10 cellular contexts compared by ENCODE assay signal in genomic region chr5:1526681-1527131, GRCh38. TPM values are rescaled to one million over a fixed set of nuclear protein-coding genes. Genes with fewer than 3 reads are reported as not detected.
DNase-seq lines count a peak whose midpoint lies in the region; ATAC-seq and TF ChIP-seq lines count a peak whose summit lies in the region.
"Had no signal": no experiment of that assay in that cellular context is flagged by ENCODE, and none has a peak within 500 bp of the region (broad histone marks: within the 10 kb centered on the region; RNA-seq: fewer than 3 reads in every experiment).

No MANE protein-coding gene starts in this region.

- H3K36me3 ChIP-seq in OCI-LY7 (ENCODE audit: insufficient read depth, low read length) (peaks cover 1% of the 10 kb centered on the region; the same call in 1 of the 2 replicates), sigmoid colon (no peaks in the 10 kb centered on the region)

- no peak for TF ChIP-seq CTCF in OCI-LY7 (conservative IDR thresholded peaks at IDR 0.05; ENCODE audit: low read length)
- no peak for TF ChIP-seq CTCF in sigmoid colon (IDR thresholded peaks at IDR 0.05)
- TF ChIP-seq CTCF in progenitor cell of endocrine pancreas (IDR thresholded peaks at IDR 0.05; ENCODE audit: unreplicated experiment) = no peak

- no peak for TF ChIP-seq POLR2A in sigmoid colon (IDR thresholded peaks at IDR 0.05)

- peak overlapping the region; percentile 38; the same call in 1 of the 2 replicates for H2AFZ ChIP-seq in OCI-LY7 (ENCODE audit: low read length)

- no peaks in the 10 kb centered on the region for H3K9me2 ChIP-seq in OCI-LY7 (ENCODE audit: insufficient read depth, low read length)

- intact Hi-C loops in OCI-LY7 (cut with micrococcal nuclease; ENCODE audit: unreplicated experiment) = loop anchor here (5.0 to 10.0 kb wide), 2 partner anchors 212 to 271 kb away; partner anchors contain the start of gene MRPL36
- intact Hi-C loops in sigmoid colon (cut with DNase I) = loop anchor here (10.0 kb wide), 1 partner anchor 182 kb away; the partner anchor contains the start of gene CLPTM1L

- H3K27ac ChIP-seq in OCI-LY7 (ENCODE audit: low read depth, low read length, poor library complexity, severe bottlenecking) (peak overlapping the region; percentile 87), sigmoid colon (no peak overlapping the region)

- no peak overlapping the region for H3K4me3 Mint-ChIP-seq in progenitor cell of endocrine pancreas (ENCODE audit: low read depth)
- H3K4me3 Mint-ChIP-seq: mesothelial cell of epicardium had no signal

- POLR2A ChIA-PET in OCI-LY7 (lab: Charles Lee) = interaction anchor here (0.7 to 2.9 kb wide), 4 partner anchors 9 to 359 kb away, joined by 3 to 20 read pairs (median 6); no protein-coding TSS in a partner anchor

- TF ChIP-seq EP300 in sigmoid colon (IDR thresholded peaks at IDR 0.05) = no peak

- peak; percentile 6 for DNase-seq in D341Med (ENCODE audit: low spot score)
- DNase-seq in OCI-LY7 (ENCODE audit: low spot score) = peak; percentile 32
- DNase-seq in germinal center (ENCODE audit: low spot score) = peak; percentile 44
- peak; percentile 46 for DNase-seq in sigmoid colon
- no peak for DNase-seq in progenitor cell of endocrine pancreas (ENCODE audit: low spot score, unreplicated experiment)
- no peak for DNase-seq in NCI-H187 (lab: John Stamatoyannopoulos, UW)
- no peak for DNase-seq in NCI-H128 (lab: John Stamatoyannopoulos, UW; ENCODE audit: unreplicated experiment)
- DNase-seq: amygdala had no signal

- no peaks in the 10 kb centered on the region for H3K27me3 ChIP-seq in sigmoid colon

- H3K27me3 Mint-ChIP-seq in progenitor cell of endocrine pancreas = peaks cover 10% of the 10 kb centered on the region

- peaks cover 6% of the 10 kb centered on the region; the same call in 1 of the 2 replicates for H3K9me3 ChIP-seq in OCI-LY7 (ENCODE audit: low read length)
- no peaks in the 10 kb centered on the region for H3K9me3 ChIP-seq in sigmoid colon

- peaks cover 16% of the 10 kb centered on the region for H3K79me2 ChIP-seq in OCI-LY7 (ENCODE audit: insufficient read depth, low read depth, low read length)

- no peak overlapping the region for H3K27ac Mint-ChIP-seq in progenitor cell of endocrine pancreas
- H3K27ac Mint-ChIP-seq: mesothelial cell of epicardium had no signal

- peaks cover 48% of the 10 kb centered on the region for H3K4me1 ChIP-seq in OCI-LY7 (ENCODE audit: insufficient read depth, low read length, poor library complexity, severe bottlenecking)
- H3K4me1 ChIP-seq in sigmoid colon = peaks cover 0 to 22% (median 20%) of the 10 kb centered on the region in 4 donors

- H3K36me3 Mint-ChIP-seq in progenitor cell of endocrine pancreas (ENCODE audit: insufficient read depth) = no peaks in the 10 kb centered on the region
- H3K36me3 Mint-ChIP-seq: mesothelial cell of epicardium had no signal

- WGBS in sigmoid colon, 2 donors = 71 to 85% methylated on average over 9 of the region's 9 CpGs

- H4K20me1 ChIP-seq in OCI-LY7 (ENCODE audit: insufficient read depth, low read length) = peaks cover 7% of the 10 kb centered on the region

- H3K4me3 ChIP-seq in OCI-LY7 (ENCODE audit: low read depth, low read length, poor library complexity, severe bottlenecking) (peak overlapping the region; percentile 90), sigmoid colon (no peak overlapping the region)

- peak overlapping the region; percentile 96 for H3K4me2 ChIP-seq in OCI-LY7 (ENCODE audit: low read length)

- no TSS peak for BruUV-seq in OCI-LY7 (replicated peaks; lab: Mats Ljungman, UMichigan)

- ATAC-seq in GM19023 (IDR thresholded peaks at IDR 0.05; ENCODE audit: unreplicated experiment) = no peak

- peaks cover 9% of the 10 kb centered on the region for H3K4me1 Mint-ChIP-seq in progenitor cell of endocrine pancreas (ENCODE audit: low read depth)

- no peaks in the 10 kb centered on the region for H3K9me3 Mint-ChIP-seq in progenitor cell of endocrine pancreas (ENCODE audit: low read depth)

- CTCF ChIA-PET in OCI-LY7 (lab: Charles Lee; ENCODE audit: unreplicated experiment) = no interaction called here

RNA-seq across cellular contexts. Expression of gene LPCAT1, which starts 2.9 kb away (rescaled TPM):
- 47.7 and 69.1 TPM in 2 replicates for total RNA-seq in OCI-LY7 (2014; rRNA removed; shearing (Covaris generic))
- total RNA-seq in OCI-LY7 (2022) (57.3 and 63.6 TPM in 2 replicates), sigmoid colon (10 to 100 TPM; 20.6 to 24.3 (median 22.3) TPM), progenitor cell of endocrine pancreas (73.3 and 76.4 TPM in 2 replicates)
- 10 to 100 TPM in 1 of 3 donors, 1 to 10 TPM in 2; 4.2 to 35.1 (median 7.8) TPM for polyA plus RNA-seq in sigmoid colon

Comparison
In these comparisons a context has a peak if more than half of its experiments do, and no peak if none do; other contexts are left out.
1. DNase-seq: peak in D341Med (single experiment), OCI-LY7 (single experiment), germinal center (single experiment) and sigmoid colon (single experiment); none in progenitor cell of endocrine pancreas (single experiment), NCI-H187 (0 of 2) and NCI-H128 (single experiment).